In the genomic region with DNA sequence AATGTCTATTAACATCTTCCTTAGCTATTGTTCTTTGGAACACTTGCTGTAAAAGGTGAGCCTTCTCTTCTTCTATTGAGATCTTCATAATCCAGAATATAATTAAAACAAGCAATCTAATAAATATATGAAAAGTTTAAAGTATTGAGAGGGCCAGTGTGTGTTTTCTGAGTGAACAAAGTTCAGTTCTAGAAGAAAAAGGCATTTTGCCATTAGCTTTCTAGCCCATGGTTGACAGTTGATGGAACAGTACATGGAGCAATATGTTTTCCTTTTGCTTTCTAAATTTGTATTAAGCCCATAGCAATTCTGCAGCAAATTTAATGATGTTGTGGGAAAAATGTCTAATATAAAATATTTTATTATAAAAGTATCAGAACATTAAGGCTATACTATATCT, we compare ENCODE assay signal across 28 cellular contexts.
"Had no signal": no experiment of that assay in that cellular context is flagged by ENCODE, and none has a peak within 500 bp of the region (broad histone marks: within the 10 kb centered on the region; RNA-seq: fewer than 3 reads in every experiment).

No MANE protein-coding gene starts in this region.

- H3K36me3 ChIP-seq: colonic mucosa, esophagus muscularis mucosa, esophagus squamous epithelium, gastrocnemius medialis, gastroesophageal sphincter, heart left ventricle, heart right ventricle had no signal

- H3K4me1 ChIP-seq: colonic mucosa, esophagus muscularis mucosa, esophagus squamous epithelium, foreskin keratinocyte, gastrocnemius medialis, gastroesophageal sphincter, heart left ventricle, heart right ventricle had no signal

- H3K4me3 ChIP-seq: colonic mucosa, coronary artery, dorsolateral prefrontal cortex, esophagus muscularis mucosa, esophagus squamous epithelium, gastrocnemius medialis, gastroesophageal sphincter, heart left ventricle, heart right ventricle had no signal

- FAIRE-seq: colon, endometrium, endothelial cell of umbilical vein, frontal cortex had no signal

- H3K9me3 ChIP-seq: colonic mucosa, esophagus muscularis mucosa, esophagus squamous epithelium, gastrocnemius medialis, gastroesophageal sphincter, heart left ventricle had no signal

- H3K27me3 ChIP-seq: colonic mucosa, dorsolateral prefrontal cortex, esophagus muscularis mucosa, esophagus squamous epithelium, foreskin keratinocyte, gastrocnemius medialis, gastroesophageal sphincter, heart left ventricle, heart right ventricle had no signal

- H3K27ac ChIP-seq: colonic mucosa, coronary artery, dorsolateral prefrontal cortex, epithelial cell of prostate, esophagus muscularis mucosa, esophagus squamous epithelium, foreskin keratinocyte, gastrocnemius medialis, gastroesophageal sphincter, heart left ventricle, heart right ventricle had no signal

- DNase-seq: colonic mucosa; cortex of kidney; dermis blood vessel endothelial cell; dorsolateral prefrontal cortex; effector CD4-positive, alpha-beta T cell; effector CD8-positive, alpha-beta T cell; effector memory CD4-positive, alpha-beta T cell; effector memory CD8-positive, alpha-beta T cell; endodermal cell; erythroblast; esophagus squamous epithelium; foreskin fibroblast; foreskin keratinocyte; foreskin melanocyte; gastrocnemius medialis; glutamatergic neuron; head of caudate nucleus; heart left ventricle; heart right ventricle had no signal

- ATAC-seq: effector memory CD8-positive, alpha-beta T cell; esophagus mucosa; foreskin keratinocyte; gastrocnemius medialis; gastroesophageal sphincter; heart left ventricle; heart right ventricle had no signal
